In the genomic region with DNA sequence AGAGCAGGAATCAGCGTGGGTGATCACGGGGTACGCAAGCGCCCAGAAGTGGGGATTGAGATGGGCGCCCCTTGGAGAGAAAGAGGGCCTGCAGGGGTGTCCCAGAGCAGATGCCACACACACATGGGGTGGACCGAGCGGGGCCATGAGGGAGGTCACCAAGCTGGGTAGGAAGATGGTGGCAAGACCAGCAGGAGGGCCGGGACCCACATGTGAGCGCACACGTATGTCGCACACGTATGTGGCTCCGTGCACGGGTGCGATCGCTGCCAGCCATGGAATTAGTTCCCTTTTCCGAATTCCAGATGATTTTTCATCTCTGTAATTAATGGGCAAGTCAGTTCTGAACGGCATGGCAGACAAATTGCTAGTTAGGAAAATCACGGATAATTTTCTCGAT, we compare ENCODE assay signal across 8 cellular contexts. TPM values are rescaled to one million over a fixed set of nuclear protein-coding genes. Genes with fewer than 3 reads are reported as not detected.
DNase-seq lines count a peak whose midpoint lies in the region; ATAC-seq and TF ChIP-seq lines count a peak whose summit lies in the region.
"Not testable (repeated sequence)": the region's sequence is repeated elsewhere in the genome, so short reads cannot be mapped to it uniquely, and the experiment has no call there.

No MANE protein-coding gene starts in this region.

- TF ChIP-seq CTCF in CD4-positive, alpha-beta T cell (IDR thresholded peaks at IDR 0.05); nephron (IDR thresholded peaks at IDR 0.05; ENCODE audit: unreplicated experiment in 3 of 3): not testable (repeated sequence)

- H3K4me1 ChIP-seq in HUES48 (ENCODE audit: control insufficient read depth, insufficient read depth, low read length); ectodermal cell (ENCODE audit: control insufficient read depth, insufficient read depth, low read length); iPS-20b (ENCODE audit: insufficient read depth, low read length): not testable (repeated sequence)

- H3K27me3 Mint-ChIP-seq in CD4-positive, alpha-beta T cell; activated CD4-positive, alpha-beta T cell treated with anti-CD3 and anti-CD28 coated beads for 36 hours; nephron (ENCODE audit: low read depth): not testable (repeated sequence)
- peaks cover 70% of the 10 kb centered on the region for H3K27me3 Mint-ChIP-seq in activated naive CD4-positive, alpha-beta T cell treated with anti-CD3 and anti-CD28 coated beads, Interleukin-2, amount 10 ng/mL, durations not matched to agents 7 days and 5 days
- H3K27me3 Mint-ChIP-seq in stimulated activated naive CD8-positive, alpha-beta T cell treated with anti-CD3 and anti-CD28 coated beads, Interleukin-15, Interleukin-2, amounts not matched to agents 100 ng/mL and 50 ng/mL, for 24 hours: peaks cover 18% of the 10 kb centered on the region

- not testable (repeated sequence) for H3K9me3 ChIP-seq in CD4-positive, alpha-beta T cell (ENCODE audit: control insufficient read depth, low read length); HUES48 (ENCODE audit: control insufficient read depth, insufficient read depth, low read length); ectodermal cell (ENCODE audit: control insufficient read depth, low read length); iPS-20b (ENCODE audit: insufficient read depth, low read depth, low read length)

- DNase-seq in CD4-positive, alpha-beta T cell; activated CD4-positive, alpha-beta T cell treated with anti-CD3 and anti-CD28 coated beads for 36 hours; activated naive CD4-positive, alpha-beta T cell treated with anti-CD3 and anti-CD28 coated beads, Interleukin-2, amount 10 ng/mL, durations not matched to agents 7 days and 5 days: not testable (repeated sequence)

- H3K36me3 Mint-ChIP-seq in CD4-positive, alpha-beta T cell (ENCODE audit: low read depth): peaks cover 13% of the 10 kb centered on the region
- H3K36me3 Mint-ChIP-seq in activated CD4-positive, alpha-beta T cell treated with anti-CD3 and anti-CD28 coated beads for 36 hours (ENCODE audit: low read depth); activated naive CD4-positive, alpha-beta T cell treated with anti-CD3 and anti-CD28 coated beads, Interleukin-2, amount 10 ng/mL, durations not matched to agents 7 days and 5 days; nephron (ENCODE audit: low read depth); stimulated activated naive CD8-positive, alpha-beta T cell treated with anti-CD3 and anti-CD28 coated beads, Interleukin-15, Interleukin-2, amounts not matched to agents 100 ng/mL and 50 ng/mL, for 24 hours (ENCODE audit: low read depth): not testable (repeated sequence)

- H3K4me1 Mint-ChIP-seq in CD4-positive, alpha-beta T cell (ENCODE audit: low read depth): peaks cover 52% of the 10 kb centered on the region
- H3K4me1 Mint-ChIP-seq in activated CD4-positive, alpha-beta T cell treated with anti-CD3 and anti-CD28 coated beads for 36 hours: peaks cover 32% of the 10 kb centered on the region
- peaks cover 26% of the 10 kb centered on the region for H3K4me1 Mint-ChIP-seq in activated naive CD4-positive, alpha-beta T cell treated with anti-CD3 and anti-CD28 coated beads, Interleukin-2, amount 10 ng/mL, durations not matched to agents 7 days and 5 days
- peaks cover 32% of the 10 kb centered on the region for H3K4me1 Mint-ChIP-seq in nephron
- peaks cover 33% of the 10 kb centered on the region for H3K4me1 Mint-ChIP-seq in stimulated activated naive CD8-positive, alpha-beta T cell treated with anti-CD3 and anti-CD28 coated beads, Interleukin-15, Interleukin-2, amounts not matched to agents 100 ng/mL and 50 ng/mL, for 24 hours (ENCODE audit: low read depth)

- not testable (repeated sequence) for H3K9me3 Mint-ChIP-seq in CD4-positive, alpha-beta T cell; activated CD4-positive, alpha-beta T cell treated with anti-CD3 and anti-CD28 coated beads for 36 hours (ENCODE audit: low read depth); activated naive CD4-positive, alpha-beta T cell treated with anti-CD3 and anti-CD28 coated beads, Interleukin-2, amount 10 ng/mL, durations not matched to agents 7 days and 5 days; nephron; stimulated activated naive CD8-positive, alpha-beta T cell treated with anti-CD3 and anti-CD28 coated beads, Interleukin-15, Interleukin-2, amounts not matched to agents 100 ng/mL and 50 ng/mL, for 24 hours

- H3K36me3 ChIP-seq in HUES48 (ENCODE audit: control insufficient read depth, insufficient read depth, low read length); ectodermal cell (ENCODE audit: control insufficient read depth, insufficient read depth, low read length); iPS-20b (ENCODE audit: insufficient read depth, low read depth, low read length): not testable (repeated sequence)

- peak overlapping the region; percentile 85 for H3K27ac Mint-ChIP-seq in CD4-positive, alpha-beta T cell
- not testable (repeated sequence) for H3K27ac Mint-ChIP-seq in activated CD4-positive, alpha-beta T cell treated with anti-CD3 and anti-CD28 coated beads for 36 hours; activated naive CD4-positive, alpha-beta T cell treated with anti-CD3 and anti-CD28 coated beads, Interleukin-2, amount 10 ng/mL, durations not matched to agents 7 days and 5 days; stimulated activated naive CD8-positive, alpha-beta T cell treated with anti-CD3 and anti-CD28 coated beads, Interleukin-15, Interleukin-2, amounts not matched to agents 100 ng/mL and 50 ng/mL, for 24 hours
- peak overlapping the region; percentile 79 to 93 (median 82) for H3K27ac Mint-ChIP-seq in nephron

- H3K27me3 ChIP-seq in CD4-positive, alpha-beta T cell (ENCODE audit: control insufficient read depth, insufficient read depth, low read length); HUES48 (ENCODE audit: control insufficient read depth, insufficient read depth, low read length); ectodermal cell (ENCODE audit: control insufficient read depth, insufficient read depth, low read length, poor library complexity, severe bottlenecking); iPS-20b (ENCODE audit: insufficient read depth, low read length): not testable (repeated sequence)

- 88% methylated on average over 18 to 20 of the region's 20 CpGs for WGBS in ectodermal cell, 2 experiments

- CTCF ChIA-PET in CD4-positive, alpha-beta T cell (lab: Charles Lee): interaction anchor here (0.9 kb wide), 1 partner anchor 67 kb away, joined by 3 read pairs; the partner anchor contains the start of gene ASF1B
- CTCF ChIA-PET in activated CD4-positive, alpha-beta T cell treated with anti-CD3 and anti-CD28 coated beads for 36 hours (lab: Charles Lee): interaction anchor here (0.6 to 0.7 kb wide), 2 partner anchors 68 to 126 kb away, joined by 3 read pairs; partner anchors contain the start of gene ASF1B
- CTCF ChIA-PET in activated naive CD4-positive, alpha-beta T cell treated with anti-CD3 and anti-CD28 coated beads, Interleukin-2, amount 10 ng/mL, durations not matched to agents 7 days and 5 days (lab: Charles Lee): not testable (repeated sequence)

- H3K4me3 Mint-ChIP-seq in CD4-positive, alpha-beta T cell: peak overlapping the region; percentile 92
- H3K4me3 Mint-ChIP-seq in activated CD4-positive, alpha-beta T cell treated with anti-CD3 and anti-CD28 coated beads for 36 hours: peak overlapping the region; percentile 74
- peak overlapping the region; percentile 72 for H3K4me3 Mint-ChIP-seq in activated naive CD4-positive, alpha-beta T cell treated with anti-CD3 and anti-CD28 coated beads, Interleukin-2, amount 10 ng/mL, durations not matched to agents 7 days and 5 days
- H3K4me3 Mint-ChIP-seq in nephron: peak overlapping the region; percentile 94 to 97 (median 97)
- peak overlapping the region; percentile 71 for H3K4me3 Mint-ChIP-seq in stimulated activated naive CD8-positive, alpha-beta T cell treated with anti-CD3 and anti-CD28 coated beads, Interleukin-15, Interleukin-2, amounts not matched to agents 100 ng/mL and 50 ng/mL, for 24 hours

- POLR2A ChIA-PET in CD4-positive, alpha-beta T cell (lab: Charles Lee); activated CD4-positive, alpha-beta T cell treated with anti-CD3 and anti-CD28 coated beads for 36 hours (lab: Charles Lee): not testable (repeated sequence)

- H3K4me3 ChIP-seq in HUES48 (ENCODE audit: low read depth, low read length): peak overlapping the region; percentile 72; the same call in 1 of the 2 replicates
- peak overlapping the region; percentile 66 for H3K4me3 ChIP-seq in ectodermal cell (ENCODE audit: insufficient read depth, low read depth, low read length)
- peak overlapping the region; percentile 88 for H3K4me3 ChIP-seq in iPS-20b (ENCODE audit: low read length)

- H3K27ac ChIP-seq in CD4-positive, alpha-beta T cell (ENCODE audit: low read depth, low read length); HUES48 (ENCODE audit: low read depth, low read length); ectodermal cell (ENCODE audit: insufficient read depth, low read depth, low read length, poor library complexity, severe bottlenecking); iPS-20b (ENCODE audit: low read length): not testable (repeated sequence)

- intact Hi-C loops in CD4-positive, alpha-beta T cell (cut with DNase I, micrococcal nuclease): not testable (repeated sequence)
- intact Hi-C loops in activated CD4-positive, alpha-beta T cell treated with anti-CD3 and anti-CD28 coated beads for 36 hours (cut with DNase I, micrococcal nuclease): loop anchor here in 1 of 2 experiments (10.0 kb wide), 1 partner anchor 211 kb away; the partner anchor contains the start of gene DDX39A

- ATAC-seq in CD4-positive, alpha-beta T cell (ENCODE audit: poor library complexity); activated CD4-positive, alpha-beta T cell treated with anti-CD3 and anti-CD28 coated beads for 36 hours: not testable (repeated sequence)

- H3K9ac ChIP-seq in HUES48 (ENCODE audit: low read depth, low read length): not testable (repeated sequence)
- peak overlapping the region; percentile 78; the same call in 1 of the 2 replicates for H3K9ac ChIP-seq in iPS-20b (ENCODE audit: low read depth, low read length)

RNA-seq across cellular contexts. Expression of gene ADGRL1, which starts 2.2 kb away (rescaled TPM):
- total RNA-seq in CD4-positive, alpha-beta T cell: 10 to 100 TPM; 22.2 to 23.9 TPM
- 10 to 100 TPM; 20.8 to 23.5 TPM for total RNA-seq in activated CD4-positive, alpha-beta T cell treated with anti-CD3 and anti-CD28 coated beads for 36 hours
- polyA plus RNA-seq in ectodermal cell (2013, experiment 1 of 4): 80.2 TPM
- 94.8 TPM for polyA plus RNA-seq in ectodermal cell (2013, experiment 2 of 4)
- 68.7 TPM for polyA plus RNA-seq in ectodermal cell (2013, experiment 3 of 4)
- 78.3 TPM for polyA plus RNA-seq in ectodermal cell (2013, experiment 4 of 4)
